8 cellular contexts compared by ENCODE assay signal in the genomic region with DNA sequence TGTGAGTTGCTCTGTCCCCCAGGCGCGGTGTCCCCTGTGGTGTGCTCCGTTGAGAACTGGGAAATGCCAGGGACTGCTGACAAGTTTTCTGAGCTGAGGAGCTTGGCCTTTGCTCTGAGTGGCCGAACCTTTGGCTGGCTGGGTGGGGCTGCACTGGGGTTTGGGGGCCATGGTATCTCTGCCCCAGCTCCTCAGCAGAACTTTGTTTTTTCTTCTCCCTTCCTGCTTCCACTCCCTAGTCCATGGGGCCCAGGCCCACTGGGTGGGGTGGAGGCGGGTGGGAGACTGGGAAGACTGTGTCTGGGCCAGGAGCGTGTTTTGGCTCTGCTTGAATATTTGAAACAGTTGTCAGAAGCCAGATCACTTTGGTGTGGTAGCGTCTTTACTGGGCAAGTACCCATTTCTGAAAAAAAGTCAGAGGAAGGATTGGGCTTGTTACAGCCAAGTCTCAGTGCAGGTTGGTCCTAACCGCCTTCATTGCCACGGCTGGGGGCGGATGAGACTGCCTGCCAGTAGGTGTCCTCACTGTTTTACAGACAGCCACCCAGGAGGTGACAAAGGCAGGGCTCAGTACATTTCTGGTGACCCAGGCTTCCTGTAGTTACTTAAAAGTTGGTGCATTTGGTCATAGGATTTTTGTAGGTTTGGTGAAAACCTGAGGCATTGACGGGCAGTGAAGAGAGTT.
DNase-seq lines count a peak whose midpoint lies in the region; ATAC-seq and TF ChIP-seq lines count a peak whose summit lies in the region.

No MANE protein-coding gene starts in this region.

- peaks cover 2% of the 10 kb centered on the region for H3K36me3 Mint-ChIP-seq in central memory CD8-positive, alpha-beta T cell (ENCODE audit: insufficient read depth)

- H3K27me3 Mint-ChIP-seq in central memory CD8-positive, alpha-beta T cell = no peaks in the 10 kb centered on the region
- H3K27me3 Mint-ChIP-seq in stimulated activated naive CD8-positive, alpha-beta T cell treated with anti-CD3 and anti-CD28 coated beads, Interleukin-15, amount 100 ng/mL, for 72 hours = peaks cover 2% of the 10 kb centered on the region

- peaks cover 29% of the 10 kb centered on the region for H3K4me1 Mint-ChIP-seq in central memory CD8-positive, alpha-beta T cell
- H3K4me1 Mint-ChIP-seq in stimulated activated naive CD8-positive, alpha-beta T cell treated with anti-CD3 and anti-CD28 coated beads, Interleukin-15, amount 100 ng/mL, for 72 hours = peaks cover 18% of the 10 kb centered on the region

- DNase-seq in AG10803 (ENCODE audit: low read depth) (peak; percentile 75), Peyer's patch (peak; percentile 51 to 82 (median 75)), left lobe of liver (ENCODE audit: low spot score) (peak; percentile 78), NCI-H128 (lab: John Stamatoyannopoulos, UW; ENCODE audit: unreplicated experiment) (no peak)
- DNase-seq in central memory CD8-positive, alpha-beta T cell (ENCODE audit: low spot score in 2 of 2) = peak in 1 of 2 donors; percentile 28
- DNase-seq in stimulated activated naive CD8-positive, alpha-beta T cell treated with anti-CD3 and anti-CD28 coated beads, Interleukin-15, amount 100 ng/mL, for 72 hours = peak; percentile 25 to 53

- H3K4me3 ChIP-seq in AG10803 (ENCODE audit: low read length) (peak overlapping the region; percentile 71), Peyer's patch (peak overlapping the region in 3 of 4 donors; percentile 25 to 65 (median 59))

- peak overlapping the region; percentile 62 to 93 (median 85) for H3K27ac ChIP-seq in Peyer's patch

- no peaks in the 10 kb centered on the region for H3K27me3 ChIP-seq in Peyer's patch

- TF ChIP-seq POLR2A in Peyer's patch (IDR thresholded peaks at IDR 0.05) = no peak

- H3K4me1 ChIP-seq in Peyer's patch = peaks cover 0 to 84% (median 7%) of the 10 kb centered on the region in 4 donors

- no peaks in the 10 kb centered on the region for H3K36me3 ChIP-seq in Peyer's patch

- H3K4me3 Mint-ChIP-seq in central memory CD8-positive, alpha-beta T cell = no peak overlapping the region
- no peak overlapping the region for H3K4me3 Mint-ChIP-seq in stimulated activated naive CD8-positive, alpha-beta T cell treated with anti-CD3 and anti-CD28 coated beads, Interleukin-15, amount 100 ng/mL, for 72 hours

- no peaks in the 10 kb centered on the region for H3K9me3 Mint-ChIP-seq in central memory CD8-positive, alpha-beta T cell
- no peaks in the 10 kb centered on the region for H3K9me3 Mint-ChIP-seq in stimulated activated naive CD8-positive, alpha-beta T cell treated with anti-CD3 and anti-CD28 coated beads, Interleukin-15, amount 100 ng/mL, for 72 hours

- ATAC-seq in central memory CD8-positive, alpha-beta T cell (replicated peaks; ENCODE audit: extremely low read depth, poor library complexity, severe bottlenecking) = peak; percentile 61
- ATAC-seq in left lobe of liver (peak; percentile 81), GM18858 (IDR thresholded peaks at IDR 0.05; ENCODE audit: unreplicated experiment) (no peak)
- ATAC-seq in stimulated activated naive CD8-positive, alpha-beta T cell treated with anti-CD3 and anti-CD28 coated beads, Interleukin-15, amount 100 ng/mL, for 72 hours = peak; percentile 75

- no peaks in the 10 kb centered on the region for H3K9me3 ChIP-seq in Peyer's patch

- TF ChIP-seq CTCF in AG10803 (conservative IDR thresholded peaks at IDR 0.05; ENCODE audit: low read length) = peak; percentile 53
- peak; percentile 59 for TF ChIP-seq CTCF in GM12872 (IDR thresholded peaks at IDR 0.05; ENCODE audit: insufficient read depth, low read depth, low read length)
- peak in 4 of 6 experiments; percentile 59 to 70 (median 60) for TF ChIP-seq CTCF in Peyer's patch (IDR thresholded peaks at IDR 0.05)

- H3K27ac Mint-ChIP-seq in central memory CD8-positive, alpha-beta T cell (ENCODE audit: low read depth) = no peak overlapping the region
- H3K27ac Mint-ChIP-seq in stimulated activated naive CD8-positive, alpha-beta T cell treated with anti-CD3 and anti-CD28 coated beads, Interleukin-15, amount 100 ng/mL, for 72 hours = no peak overlapping the region
